Comparison of ENCODE assay signal across 11 cellular contexts in genomic region chr6:75202676-75203131, GRCh38. TPM values are rescaled to one million over a fixed set of nuclear protein-coding genes. Genes with fewer than 3 reads are reported as not detected.
A peak's percentile ranks its signal among the peaks of the same experiment; 100 is the strongest.
DNase-seq lines count a peak whose midpoint lies in the region; ATAC-seq and TF ChIP-seq lines count a peak whose summit lies in the region.
"Had no signal": no experiment of that assay in that cellular context is flagged by ENCODE, and none has a peak within 500 bp of the region (broad histone marks: within the 10 kb centered on the region; RNA-seq: fewer than 3 reads in every experiment).

No MANE protein-coding gene starts in this region.

- WGBS in mesendoderm (ENCODE audit: extremely low coverage, insufficient coverage, low lambda C conversion rate) = no CpG with 5 or more reads among the region's 12 CpGs

- CTCF ChIA-PET in activated CD4-positive, alpha-beta T cell treated with anti-CD3 and anti-CD28 coated beads for 36 hours (lab: Charles Lee) = interaction anchor here (0.6 to 2.0 kb wide), 5 partner anchors 8 to 1109 kb away, joined by 3 to 7 read pairs (median 4); no protein-coding TSS in a partner anchor

- TF ChIP-seq CTCF in coronary artery (IDR thresholded peaks at IDR 0.05) = no peak
- TF ChIP-seq CTCF in type B pancreatic cell (conservative IDR thresholded peaks at IDR 0.05) = no peak

- H3K27me3 ChIP-seq in mesendoderm (ENCODE audit: insufficient read depth, low read length, poor library complexity) = peaks cover 41% of the 10 kb centered on the region

- H3K27ac Mint-ChIP-seq in activated naive CD4-positive, alpha-beta T cell treated with anti-CD3 and anti-CD28 coated beads, Interleukin-2, amount 50 U/mL, for 24 hours = no peak overlapping the region
- no peak overlapping the region for H3K27ac Mint-ChIP-seq in type B pancreatic cell
- no peak overlapping the region for H3K27ac Mint-ChIP-seq in activated CD4-positive, alpha-beta T cell treated with anti-CD3 and anti-CD28 coated beads for 36 hours

- no peaks in the 10 kb centered on the region for H3K36me3 Mint-ChIP-seq in activated naive CD4-positive, alpha-beta T cell treated with anti-CD3 and anti-CD28 coated beads, Interleukin-2, amount 50 U/mL, for 24 hours
- H3K36me3 Mint-ChIP-seq in type B pancreatic cell = no peaks in the 10 kb centered on the region
- H3K36me3 Mint-ChIP-seq in activated CD4-positive, alpha-beta T cell treated with anti-CD3 and anti-CD28 coated beads for 36 hours (ENCODE audit: low read depth) = no peaks in the 10 kb centered on the region

- intact Hi-C loops in activated CD4-positive, alpha-beta T cell treated with anti-CD3 and anti-CD28 coated beads for 36 hours (cut with DNase I, micrococcal nuclease) = loop anchor here in 1 of 2 experiments (10.0 kb wide), 3 partner anchors 628 to 1528 kb away; no protein-coding TSS in a partner anchor

- ATAC-seq in activated CD4-positive, alpha-beta T cell treated with anti-CD3 and anti-CD28 coated beads for 36 hours = no peak

- H3K56ac ChIP-seq in mesendoderm (ENCODE audit: low read length) = no peak overlapping the region

- H3K4me3 ChIP-seq in coronary artery (peak overlapping the region; percentile 59), mesendoderm (ENCODE audit: low read length) (no peak overlapping the region)

- peak overlapping the region; percentile 26 for H3K4me3 Mint-ChIP-seq in activated naive CD4-positive, alpha-beta T cell treated with anti-CD3 and anti-CD28 coated beads, Interleukin-2, amount 50 U/mL, for 24 hours
- H3K4me3 Mint-ChIP-seq in type B pancreatic cell = peak overlapping the region; percentile 87
- no peak overlapping the region for H3K4me3 Mint-ChIP-seq in activated CD4-positive, alpha-beta T cell treated with anti-CD3 and anti-CD28 coated beads for 36 hours

- no peaks in the 10 kb centered on the region for H3K36me3 ChIP-seq in mesendoderm (ENCODE audit: control insufficient read depth, insufficient read depth, low read length)

- H3K9ac ChIP-seq in mesendoderm (ENCODE audit: low read length) = no peak overlapping the region
- H3K9ac ChIP-seq: KMS-11 had no signal

- no peak for DNase-seq in activated naive CD4-positive, alpha-beta T cell treated with Interleukin-2 at 50 U/mL for 16 hours
- DNase-seq in coronary artery (ENCODE audit: low spot score) (no peak), mesendoderm (peak; percentile 7), type B pancreatic cell (ENCODE audit: extremely low spot score, unreplicated experiment) (no peak), NK-92 (lab: John Stamatoyannopoulos, UW; ENCODE audit: unreplicated experiment) (no peak), globus pallidus (ENCODE audit: low spot score) (no peak)
- DNase-seq in activated CD4-positive, alpha-beta T cell treated with anti-CD3 and anti-CD28 coated beads for 36 hours = no peak
- DNase-seq: NCI-H446 treated with DMSO at 0.1 percent for 48 hours had no signal

- H2AK5ac ChIP-seq in mesendoderm (ENCODE audit: low read length) = no peak overlapping the region

- H3K9me3 Mint-ChIP-seq in activated naive CD4-positive, alpha-beta T cell treated with anti-CD3 and anti-CD28 coated beads, Interleukin-2, amount 50 U/mL, for 24 hours = no peaks in the 10 kb centered on the region
- H3K9me3 Mint-ChIP-seq in type B pancreatic cell = no peaks in the 10 kb centered on the region
- H3K9me3 Mint-ChIP-seq in activated CD4-positive, alpha-beta T cell treated with anti-CD3 and anti-CD28 coated beads for 36 hours (ENCODE audit: low read depth) = no peaks in the 10 kb centered on the region

- H3K18ac ChIP-seq in mesendoderm (ENCODE audit: low read length) = no peak overlapping the region

- no peak overlapping the region for H3K4ac ChIP-seq in mesendoderm (ENCODE audit: low read depth, low read length)

- H3K23ac ChIP-seq in mesendoderm (ENCODE audit: low read length) = no peak overlapping the region

- no peak overlapping the region for H2BK15ac ChIP-seq in mesendoderm (replicated peaks; ENCODE audit: low read depth)

- no peaks in the 10 kb centered on the region for H3K79me2 ChIP-seq in mesendoderm (ENCODE audit: control insufficient read depth, insufficient read depth, low read length)

- H2BK120ac ChIP-seq in mesendoderm (ENCODE audit: low read depth, low read length) = no peak overlapping the region

- H3K79me1 ChIP-seq in mesendoderm (ENCODE audit: low read length) = no peaks in the 10 kb centered on the region

- H4K5ac ChIP-seq in mesendoderm (ENCODE audit: low read length) = no peak overlapping the region

- H2BK5ac ChIP-seq in mesendoderm (ENCODE audit: low read length) = no peak overlapping the region

- peaks cover 55% of the 10 kb centered on the region for H3K27me3 Mint-ChIP-seq in activated naive CD4-positive, alpha-beta T cell treated with anti-CD3 and anti-CD28 coated beads, Interleukin-2, amount 50 U/mL, for 24 hours
- H3K27me3 Mint-ChIP-seq in type B pancreatic cell = peaks cover 77% of the 10 kb centered on the region
- peaks cover 67% of the 10 kb centered on the region for H3K27me3 Mint-ChIP-seq in activated CD4-positive, alpha-beta T cell treated with anti-CD3 and anti-CD28 coated beads for 36 hours

- POLR2A ChIA-PET in activated CD4-positive, alpha-beta T cell treated with anti-CD3 and anti-CD28 coated beads for 36 hours (lab: Charles Lee) = no interaction called here

- no peak overlapping the region for H4K8ac ChIP-seq in mesendoderm (ENCODE audit: low read depth, low read length)

- H3K4me1 Mint-ChIP-seq in activated naive CD4-positive, alpha-beta T cell treated with anti-CD3 and anti-CD28 coated beads, Interleukin-2, amount 50 U/mL, for 24 hours = peaks cover 48% of the 10 kb centered on the region
- H3K4me1 Mint-ChIP-seq in type B pancreatic cell (ENCODE audit: unreplicated experiment) = peaks cover 38% of the 10 kb centered on the region
- H3K4me1 Mint-ChIP-seq in activated CD4-positive, alpha-beta T cell treated with anti-CD3 and anti-CD28 coated beads for 36 hours = peaks cover 43% of the 10 kb centered on the region

- H3K4me1 ChIP-seq in mesendoderm (ENCODE audit: control insufficient read depth, low read depth, low read length) = no peaks in the 10 kb centered on the region

- no peak overlapping the region for H3K4me2 ChIP-seq in mesendoderm (ENCODE audit: low read length)
- H3K4me2 ChIP-seq: KMS-11 had no signal

- H3K27ac ChIP-seq in coronary artery (peak overlapping the region; percentile 33 to 68), mesendoderm (ENCODE audit: low read depth, low read length) (no peak overlapping the region)
- H3K27ac ChIP-seq: KMS-11 had no signal

RNA-seq across cellular contexts. Expression of gene COL12A1, which starts 3.1 kb away (rescaled TPM):
- polyA plus RNA-seq in mesendoderm (2013, experiment 1 of 2) = 0.74 TPM
- 0.64 TPM for polyA plus RNA-seq in mesendoderm (2013, experiment 2 of 2)
- 6.9 and 21.5 TPM in 2 replicates for total RNA-seq in type B pancreatic cell (ENCODE audit: low replicate concordance)
- under 1 TPM; 0.02 TPM for total RNA-seq in activated CD4-positive, alpha-beta T cell treated with anti-CD3 and anti-CD28 coated beads for 36 hours
- total RNA-seq: T-helper 1 cell treated with Interleukin-12 subunit alpha and Interleukin-12 subunit beta and Interleukin-4 antibody, amounts not matched to agents 30 ng/mL and 1 ng/mL, for 36 hours had no signal

RNA-seq across cellular contexts. Expression of gene COX7A2, which starts 40.9 kb away (rescaled TPM):
- 938 TPM for polyA plus RNA-seq in mesendoderm (2013, experiment 1 of 2)
- polyA plus RNA-seq in mesendoderm (2013, experiment 2 of 2) = 911 TPM
- 370 and 456 TPM in 2 replicates for total RNA-seq in type B pancreatic cell (ENCODE audit: low replicate concordance)
- total RNA-seq in activated CD4-positive, alpha-beta T cell treated with anti-CD3 and anti-CD28 coated beads for 36 hours = 100 to 1,000 TPM; 468 to 520 TPM
